1 cellular context compared by ENCODE assay signal in the genomic region with DNA sequence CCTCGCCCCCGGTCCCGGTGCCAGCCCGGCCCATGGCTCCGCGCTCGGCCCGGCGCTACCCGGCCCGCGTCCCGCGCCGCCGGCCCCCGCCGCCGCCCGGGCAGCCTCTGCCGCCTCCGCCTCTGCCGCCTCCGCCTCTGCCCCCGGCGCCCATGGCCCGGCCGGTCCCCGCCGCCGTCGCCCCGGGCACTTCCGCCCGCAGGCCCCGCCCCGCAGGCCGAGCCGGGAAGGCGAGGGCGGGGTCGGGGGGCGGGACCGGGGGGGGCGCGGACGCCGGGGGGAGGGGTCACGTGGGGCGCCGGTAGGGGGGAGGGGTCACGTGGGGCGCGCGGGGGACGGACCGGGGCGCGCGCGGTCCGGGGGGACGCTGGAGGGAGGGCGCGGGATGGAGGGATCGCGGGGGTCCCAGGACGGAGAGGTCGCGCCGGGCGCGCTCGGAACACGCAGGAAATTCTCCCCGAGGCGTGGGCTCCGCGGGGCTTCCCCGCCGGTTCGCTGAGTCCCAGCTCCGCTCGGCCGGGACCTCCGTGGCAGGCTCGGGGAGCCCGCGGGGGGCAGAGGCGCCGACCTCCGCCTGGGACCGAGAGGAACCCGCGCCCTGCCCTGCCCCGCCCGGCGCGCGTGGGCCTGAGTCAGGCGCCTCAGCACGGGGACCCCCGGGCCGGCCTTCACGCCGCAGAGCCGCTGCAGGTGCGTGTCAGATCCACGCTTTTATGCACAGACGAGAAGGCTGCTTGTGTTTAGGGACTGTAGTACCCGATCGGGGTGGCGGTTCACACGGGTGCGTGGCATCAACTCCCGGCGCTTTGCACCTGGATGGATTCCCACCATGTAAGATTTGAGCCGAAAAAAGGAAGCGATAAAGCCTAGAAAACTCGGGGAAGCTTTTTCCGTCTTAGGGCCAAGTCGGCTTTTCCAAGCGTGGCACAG.
A peak's percentile ranks its signal among the peaks of the same experiment; 100 is the strongest.
TF ChIP-seq lines count a peak whose summit lies in the region.

A gene with protein sequence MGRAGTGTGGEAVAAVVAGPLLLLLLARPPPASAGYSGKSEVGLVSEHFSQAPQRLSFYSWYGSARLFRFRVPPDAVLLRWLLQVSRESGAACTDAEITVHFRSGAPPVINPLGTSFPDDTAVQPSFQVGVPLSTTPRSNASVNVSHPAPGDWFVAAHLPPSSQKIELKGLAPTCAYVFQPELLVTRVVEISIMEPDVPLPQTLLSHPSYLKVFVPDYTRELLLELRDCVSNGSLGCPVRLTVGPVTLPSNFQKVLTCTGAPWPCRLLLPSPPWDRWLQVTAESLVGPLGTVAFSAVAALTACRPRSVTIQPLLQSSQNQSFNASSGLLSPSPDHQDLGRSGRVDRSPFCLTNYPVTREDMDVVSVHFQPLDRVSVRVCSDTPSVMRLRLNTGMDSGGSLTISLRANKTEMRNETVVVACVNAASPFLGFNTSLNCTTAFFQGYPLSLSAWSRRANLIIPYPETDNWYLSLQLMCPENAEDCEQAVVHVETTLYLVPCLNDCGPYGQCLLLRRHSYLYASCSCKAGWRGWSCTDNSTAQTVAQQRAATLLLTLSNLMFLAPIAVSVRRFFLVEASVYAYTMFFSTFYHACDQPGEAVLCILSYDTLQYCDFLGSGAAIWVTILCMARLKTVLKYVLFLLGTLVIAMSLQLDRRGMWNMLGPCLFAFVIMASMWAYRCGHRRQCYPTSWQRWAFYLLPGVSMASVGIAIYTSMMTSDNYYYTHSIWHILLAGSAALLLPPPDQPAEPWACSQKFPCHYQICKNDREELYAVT (minus strand): TSS at position 191 of the 930 bp plus-strand sequence. CDS start 157 bp downstream, at position 34.

TF ChIP-seq in HepG2, 621 proteins besides CTCF, POLR2A, EP300 and RAD21 (continued from another document):
- TF ChIP-seq, protein P1, sequence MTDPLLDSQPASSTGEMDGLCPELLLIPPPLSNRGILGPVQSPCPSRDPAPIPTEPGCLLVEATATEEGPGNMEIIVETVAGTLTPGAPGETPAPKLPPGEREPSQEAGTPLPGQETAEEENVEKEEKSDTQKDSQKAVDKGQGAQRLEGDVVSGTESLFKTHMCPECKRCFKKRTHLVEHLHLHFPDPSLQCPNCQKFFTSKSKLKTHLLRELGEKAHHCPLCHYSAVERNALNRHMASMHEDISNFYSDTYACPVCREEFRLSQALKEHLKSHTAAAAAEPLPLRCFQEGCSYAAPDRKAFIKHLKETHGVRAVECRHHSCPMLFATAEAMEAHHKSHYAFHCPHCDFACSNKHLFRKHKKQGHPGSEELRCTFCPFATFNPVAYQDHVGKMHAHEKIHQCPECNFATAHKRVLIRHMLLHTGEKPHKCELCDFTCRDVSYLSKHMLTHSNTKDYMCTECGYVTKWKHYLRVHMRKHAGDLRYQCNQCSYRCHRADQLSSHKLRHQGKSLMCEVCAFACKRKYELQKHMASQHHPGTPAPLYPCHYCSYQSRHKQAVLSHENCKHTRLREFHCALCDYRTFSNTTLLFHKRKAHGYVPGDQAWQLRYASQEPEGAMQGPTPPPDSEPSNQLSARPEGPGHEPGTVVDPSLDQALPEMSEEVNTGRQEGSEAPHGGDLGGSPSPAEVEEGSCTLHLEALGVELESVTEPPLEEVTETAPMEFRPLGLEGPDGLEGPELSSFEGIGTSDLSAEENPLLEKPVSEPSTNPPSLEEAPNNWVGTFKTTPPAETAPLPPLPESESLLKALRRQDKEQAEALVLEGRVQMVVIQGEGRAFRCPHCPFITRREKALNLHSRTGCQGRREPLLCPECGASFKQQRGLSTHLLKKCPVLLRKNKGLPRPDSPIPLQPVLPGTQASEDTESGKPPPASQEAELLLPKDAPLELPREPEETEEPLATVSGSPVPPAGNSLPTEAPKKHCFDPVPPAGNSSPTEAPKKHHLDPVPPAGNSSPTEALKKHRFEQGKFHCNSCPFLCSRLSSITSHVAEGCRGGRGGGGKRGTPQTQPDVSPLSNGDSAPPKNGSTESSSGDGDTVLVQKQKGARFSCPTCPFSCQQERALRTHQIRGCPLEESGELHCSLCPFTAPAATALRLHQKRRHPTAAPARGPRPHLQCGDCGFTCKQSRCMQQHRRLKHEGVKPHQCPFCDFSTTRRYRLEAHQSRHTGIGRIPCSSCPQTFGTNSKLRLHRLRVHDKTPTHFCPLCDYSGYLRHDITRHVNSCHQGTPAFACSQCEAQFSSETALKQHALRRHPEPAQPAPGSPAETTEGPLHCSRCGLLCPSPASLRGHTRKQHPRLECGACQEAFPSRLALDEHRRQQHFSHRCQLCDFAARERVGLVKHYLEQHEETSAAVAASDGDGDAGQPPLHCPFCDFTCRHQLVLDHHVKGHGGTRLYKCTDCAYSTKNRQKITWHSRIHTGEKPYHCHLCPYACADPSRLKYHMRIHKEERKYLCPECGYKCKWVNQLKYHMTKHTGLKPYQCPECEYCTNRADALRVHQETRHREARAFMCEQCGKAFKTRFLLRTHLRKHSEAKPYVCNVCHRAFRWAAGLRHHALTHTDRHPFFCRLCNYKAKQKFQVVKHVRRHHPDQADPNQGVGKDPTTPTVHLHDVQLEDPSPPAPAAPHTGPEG (CRISPR knock-in tag; IDR thresholded peaks at IDR 0.05): 0 out of 2 replicates have a peak, but pooled peaks have one; percentile 33
- TF ChIP-seq ISL2 (CRISPR knock-in tag; IDR thresholded peaks at IDR 0.05) (0 out of 2 replicates have a peak, but pooled peaks have one; percentile 28), TGIF2 (CRISPR knock-in tag; IDR thresholded peaks at IDR 0.05) (no peak), SMYD3 (CRISPR knock-in tag; IDR thresholded peaks at IDR 0.05) (no peak), MTF2 (CRISPR knock-in tag; IDR thresholded peaks at IDR 0.05; ENCODE audit: borderline replicate concordance) (no peak), SP1 (IDR thresholded peaks at IDR 0.05) (no peak), SP1 (CRISPR knock-in tag; IDR thresholded peaks at IDR 0.05) (0 out of 2 replicates have a peak, but pooled peaks have one; percentile 26)
- TF ChIP-seq, protein P2, sequence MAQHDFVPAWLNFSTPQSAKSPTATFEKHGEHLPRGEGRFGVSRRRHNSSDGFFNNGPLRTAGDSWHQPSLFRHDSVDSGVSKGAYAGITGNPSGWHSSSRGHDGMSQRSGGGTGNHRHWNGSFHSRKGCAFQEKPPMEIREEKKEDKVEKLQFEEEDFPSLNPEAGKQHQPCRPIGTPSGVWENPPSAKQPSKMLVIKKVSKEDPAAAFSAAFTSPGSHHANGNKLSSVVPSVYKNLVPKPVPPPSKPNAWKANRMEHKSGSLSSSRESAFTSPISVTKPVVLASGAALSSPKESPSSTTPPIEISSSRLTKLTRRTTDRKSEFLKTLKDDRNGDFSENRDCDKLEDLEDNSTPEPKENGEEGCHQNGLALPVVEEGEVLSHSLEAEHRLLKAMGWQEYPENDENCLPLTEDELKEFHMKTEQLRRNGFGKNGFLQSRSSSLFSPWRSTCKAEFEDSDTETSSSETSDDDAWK (CRISPR knock-in tag; IDR thresholded peaks at IDR 0.05): no peak
